30 cellular contexts compared by ENCODE assay signal in the genomic region with DNA sequence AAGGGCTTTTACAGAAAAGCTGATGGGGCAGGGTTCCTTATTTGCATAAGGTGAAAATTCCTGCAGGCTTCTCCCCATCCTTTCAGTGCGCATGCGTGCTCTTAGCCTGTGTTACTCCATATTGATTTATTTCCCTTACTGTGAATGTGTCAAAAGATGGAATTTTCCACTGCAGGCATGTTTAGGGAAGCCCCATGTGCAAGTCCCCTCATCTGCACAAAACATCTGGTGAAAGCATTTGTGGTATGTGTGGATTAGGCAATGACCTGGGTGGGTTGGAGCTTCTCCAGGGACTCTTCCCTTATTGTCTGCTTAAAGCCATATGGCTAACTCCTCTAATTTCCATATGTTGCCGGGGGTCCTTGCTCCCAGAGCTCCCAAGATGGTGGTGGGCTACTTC.
"Had no signal": no experiment of that assay in that cellular context is flagged by ENCODE, and none has a peak within 500 bp of the region (broad histone marks: within the 10 kb centered on the region; RNA-seq: fewer than 3 reads in every experiment).

No MANE protein-coding gene starts in this region.

- ATAC-seq: activated CD8-positive, alpha-beta T cell treated with anti-CD3 and anti-CD28 coated beads, Interleukin-2, amount 10 ng/mL, durations not matched to agents 7 days and 5 days; Panc1; WTC11 had no signal

- H3K4me1 ChIP-seq: adrenal gland, SJCRH30 had no signal

- DNase-seq: activated CD4-positive, alpha-beta T cell treated with anti-CD3 and anti-CD28 coated beads for 48 hours; activated CD4-positive, alpha-beta T cell treated with anti-CD3 and anti-CD28 coated beads, Interleukin-2, amount 50 U/mL, for 4 hours; activated CD4-positive, CD25-positive, alpha-beta regulatory T cell treated with anti-CD3 and anti-CD28 coated beads, Interleukin-2, amount 50 U/mL, for 72 hours; activated CD8-positive, alpha-beta memory T cell treated with anti-CD3 and anti-CD28 coated beads, Interleukin-2, amount 50 U/mL, for 48 hours; activated CD8-positive, alpha-beta T cell treated with anti-CD3 and anti-CD28 coated beads, Interleukin-2, amount 10 ng/mL, durations not matched to agents 7 days and 5 days; activated naive CD4-positive, alpha-beta T cell treated with anti-CD3 and anti-CD28 coated beads, Interleukin-2, amount 50 U/mL, for 16 hours; activated naive CD8-positive, alpha-beta T cell treated with anti-CD3 and anti-CD28 coated beads, Interleukin-2, amount 10 ng/mL, durations not matched to agents 7 days and 5 days; activated T-cell treated with anti-CD3 and anti-CD28 coated beads, Interleukin-2, amount 50 U/mL, for 1 hour; adrenal gland; anterior cingulate cortex; Karpas-422; NCI-H1048; NCI-H146; NCI-H2029; NCI-H2107; NCI-H2171 treated with DMSO at 0.1 percent for 48 hours; NCI-H345; NCI-H510A; NCI-H526 treated with DMSO at 0.1 percent for 48 hours; NCI-H82; NK-92 treated with Interleukin-12 subunit alpha and Interleukin-12 subunit beta, amount 100 ng/mL, for 24 hours; OCI-M1; Right ventricle myocardium superior; SJCRH30; SK-N-SH; SW 1271 had no signal

- H3K27ac Mint-ChIP-seq: activated CD8-positive, alpha-beta T cell treated with anti-CD3 and anti-CD28 coated beads, Interleukin-2, amount 10 ng/mL, durations not matched to agents 7 days and 5 days; activated naive CD8-positive, alpha-beta T cell treated with anti-CD3 and anti-CD28 coated beads, Interleukin-2, amount 10 ng/mL, durations not matched to agents 7 days and 5 days; T-helper 1 cell treated with Interleukin-12 subunit alpha and Interleukin-12 subunit beta and Interleukin-4 antibody, amounts not matched to agents 30 μg/mL and 1 μg/mL, for 36 hours; WTC11 had no signal

- H3K36me3 Mint-ChIP-seq: activated naive CD8-positive, alpha-beta T cell treated with anti-CD3 and anti-CD28 coated beads, Interleukin-2, amount 10 ng/mL, durations not matched to agents 7 days and 5 days had no signal

- H3K27ac ChIP-seq: adrenal gland, RWPE1, SJCRH30 had no signal

- H3K27me3 ChIP-seq: adrenal gland, SJCRH30 had no signal

- H3K27me3 Mint-ChIP-seq: activated naive CD8-positive, alpha-beta T cell treated with anti-CD3 and anti-CD28 coated beads, Interleukin-2, amount 10 ng/mL, durations not matched to agents 7 days and 5 days had no signal

- H3K4me3 ChIP-seq: adrenal gland, SJCRH30 had no signal

- H3K4me3 Mint-ChIP-seq: activated CD8-positive, alpha-beta T cell treated with anti-CD3 and anti-CD28 coated beads, Interleukin-2, amount 10 ng/mL, durations not matched to agents 7 days and 5 days; activated naive CD8-positive, alpha-beta T cell treated with anti-CD3 and anti-CD28 coated beads, Interleukin-2, amount 10 ng/mL, durations not matched to agents 7 days and 5 days; T-helper 1 cell treated with Interleukin-12 subunit alpha and Interleukin-12 subunit beta and Interleukin-4 antibody, amounts not matched to agents 30 μg/mL and 1 μg/mL, for 36 hours; WTC11 had no signal

- H3K4me1 Mint-ChIP-seq: activated naive CD8-positive, alpha-beta T cell treated with anti-CD3 and anti-CD28 coated beads, Interleukin-2, amount 10 ng/mL, durations not matched to agents 7 days and 5 days had no signal

- H3K36me3 ChIP-seq: adrenal gland, SJCRH30 had no signal

- H3K9me3 Mint-ChIP-seq: activated naive CD8-positive, alpha-beta T cell treated with anti-CD3 and anti-CD28 coated beads, Interleukin-2, amount 10 ng/mL, durations not matched to agents 7 days and 5 days had no signal

- H3K9me3 ChIP-seq: adrenal gland, SJCRH30, SK-N-SH had no signal
